6 cellular contexts compared by ENCODE assay signal in the genomic region with DNA sequence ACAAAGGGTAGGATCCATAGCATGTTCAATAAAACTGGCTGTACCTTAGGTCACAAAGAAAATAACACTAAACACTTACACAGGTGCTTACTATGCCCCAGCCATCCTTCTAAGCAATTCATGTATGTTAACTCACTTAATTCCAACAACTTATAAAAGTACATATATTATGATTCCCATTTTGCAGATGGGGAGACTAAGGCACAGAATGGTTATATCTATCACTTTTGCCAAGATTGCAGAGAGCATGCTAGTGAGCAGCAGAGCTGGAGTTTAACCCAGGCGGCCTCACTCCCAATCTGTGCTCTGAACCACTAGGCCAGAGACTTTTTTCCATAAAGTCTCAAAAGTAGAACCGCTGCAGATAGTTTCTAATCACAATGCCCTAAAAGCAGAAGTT.
"Had no signal": no experiment of that assay in that cellular context is flagged by ENCODE, and none has a peak within 500 bp of the region (broad histone marks: within the 10 kb centered on the region; RNA-seq: fewer than 3 reads in every experiment).

No MANE protein-coding gene starts in this region.

- DNase-seq: GDM1, GF-D8 had no signal

- H3K4me3 ChIP-seq: GM12878 had no signal

- FAIRE-seq: GM12878, GM12891, GM12892, GM18507 had no signal

- ATAC-seq: GM12878 had no signal
